Comparison of ENCODE assay signal across 20 cellular contexts in genomic region chr16:11398136-11398535, GRCh38. TPM values are rescaled to one million over a fixed set of nuclear protein-coding genes. Genes with fewer than 3 reads are reported as not detected.
DNase-seq lines count a peak whose midpoint lies in the region; ATAC-seq and TF ChIP-seq lines count a peak whose summit lies in the region.
"Had no signal": no experiment of that assay in that cellular context is flagged by ENCODE, and none has a peak within 500 bp of the region (broad histone marks: within the 10 kb centered on the region; RNA-seq: fewer than 3 reads in every experiment).

No MANE protein-coding gene starts in this region.

- WGBS in suprapubic skin = 76% methylated on average over 4 of the region's 10 CpGs

- no peaks in the 10 kb centered on the region for H3K4me1 Mint-ChIP-seq in chondrocyte (ENCODE audit: low read depth)
- H3K4me1 Mint-ChIP-seq in natural killer cell treated with Interleukin-12 subunit alpha and Interleukin-12 subunit beta and Interleukin-15 and Interleukin-18, amount 100 ng/mL, for 72 hours (ENCODE audit: low read depth in 2 of 2) = no peaks in the 10 kb centered on the region

- no peak overlapping the region for H3K27ac ChIP-seq in suprapubic skin

- no peak for TF ChIP-seq EP300 in suprapubic skin (IDR thresholded peaks at IDR 0.05)

- no peak overlapping the region for H3K4me3 Mint-ChIP-seq in chondrocyte (ENCODE audit: unreplicated experiment)
- H3K4me3 Mint-ChIP-seq in natural killer cell treated with Interleukin-12 subunit alpha and Interleukin-12 subunit beta and Interleukin-15 and Interleukin-18, amount 100 ng/mL, for 72 hours = no peak overlapping the region
- H3K4me3 Mint-ChIP-seq: CD4-positive, CD25-positive, alpha-beta regulatory T cell had no signal

- peaks cover 4% of the 10 kb centered on the region for H3K4me1 ChIP-seq in suprapubic skin
- H3K4me1 ChIP-seq in HAP-1 = no peaks in the 10 kb centered on the region

- H3K27me3 ChIP-seq in suprapubic skin (no peaks in the 10 kb centered on the region), HAP-1 (ENCODE audit: low read depth) (no peaks in the 10 kb centered on the region)

- no peaks in the 10 kb centered on the region for H3K9me3 Mint-ChIP-seq in chondrocyte (ENCODE audit: low read depth)
- H3K9me3 Mint-ChIP-seq in natural killer cell treated with Interleukin-12 subunit alpha and Interleukin-12 subunit beta and Interleukin-15 and Interleukin-18, amount 100 ng/mL, for 72 hours = no peaks in the 10 kb centered on the region
- H3K9me3 Mint-ChIP-seq: CD4-positive, CD25-positive, alpha-beta regulatory T cell had no signal

- in situ Hi-C loops in HAP-1 (cut with MboI; ENCODE audit: low sequenced_read_pairs) = loop anchor here (5.0 to 25.0 kb wide), 3 partner anchors 247 to 664 kb away; no protein-coding TSS in a partner anchor

- no peaks in the 10 kb centered on the region for H3K9me3 ChIP-seq in suprapubic skin
- H3K9me3 ChIP-seq in HAP-1 = no peaks in the 10 kb centered on the region

- TF ChIP-seq CTCF in chondrocyte (IDR thresholded peaks at IDR 0.05) (no peak), suprapubic skin (IDR thresholded peaks at IDR 0.05) (no peak)

- H3K4me3 ChIP-seq in suprapubic skin (no peak overlapping the region), HAP-1 (no peak overlapping the region)

- no peak overlapping the region for H3K27ac Mint-ChIP-seq in chondrocyte (ENCODE audit: unreplicated experiment)
- no peak overlapping the region for H3K27ac Mint-ChIP-seq in natural killer cell treated with Interleukin-12 subunit alpha and Interleukin-12 subunit beta and Interleukin-15 and Interleukin-18, amount 100 ng/mL, for 72 hours
- H3K27ac Mint-ChIP-seq: CD4-positive, CD25-positive, alpha-beta regulatory T cell had no signal

- intact Hi-C loops in Right ventricle myocardium superior (cut with DNase I) = loop anchor here (5.0 to 10.0 kb wide), 4 partner anchors 247 to 667 kb away; no protein-coding TSS in a partner anchor
- intact Hi-C loops in left cardiac atrium (cut with DNase I) = loop anchor here (2.0 to 10.0 kb wide), 4 partner anchors 314 to 477 kb away; no protein-coding TSS in a partner anchor

- H3K36me3 ChIP-seq in suprapubic skin (no peaks in the 10 kb centered on the region), HAP-1 (replicated peaks) (no peaks in the 10 kb centered on the region)

- no peaks in the 10 kb centered on the region for H3K36me3 Mint-ChIP-seq in chondrocyte (ENCODE audit: low read depth)
- no peaks in the 10 kb centered on the region for H3K36me3 Mint-ChIP-seq in natural killer cell treated with Interleukin-12 subunit alpha and Interleukin-12 subunit beta and Interleukin-15 and Interleukin-18, amount 100 ng/mL, for 72 hours
- H3K36me3 Mint-ChIP-seq: CD4-positive, CD25-positive, alpha-beta regulatory T cell had no signal

- DNase-seq in Right ventricle myocardium superior (peak; percentile 34), left cardiac atrium (no peak), chondrocyte (ENCODE audit: low spot score) (peak; percentile 82), suprapubic skin (ENCODE audit: low spot score in 2 of 2) (peak; percentile 48 to 67), HAP-1 (ENCODE audit: low spot score in 2 of 2) (no peak), NCI-H1694 treated with DMSO at 0.1 percent for 48 hours (lab: John Stamatoyannopoulos, UW) (no peak)
- DNase-seq in natural killer cell treated with Interleukin-12 subunit alpha and Interleukin-12 subunit beta and Interleukin-15 and Interleukin-18, amount 100 ng/mL, for 72 hours (ENCODE audit: low spot score) = peak; percentile 49
- DNase-seq: 8988T; ACHN; CD4-positive, CD25-positive, alpha-beta regulatory T cell; DMS53; KBM-7; MV-4-11; NCI-H1105 treated with DMSO at 0.1 percent for 48 hours; NCI-H146; NCI-H2029; NCI-H446; NCI-H524 treated with DMSO at 0.1 percent for 48 hours; NCI-H774 had no signal

- no peak for TF ChIP-seq POLR2A in suprapubic skin (IDR thresholded peaks at IDR 0.05)

- H3K27me3 Mint-ChIP-seq in chondrocyte (ENCODE audit: low read depth) = peaks cover 4% of the 10 kb centered on the region
- no peaks in the 10 kb centered on the region for H3K27me3 Mint-ChIP-seq in natural killer cell treated with Interleukin-12 subunit alpha and Interleukin-12 subunit beta and Interleukin-15 and Interleukin-18, amount 100 ng/mL, for 72 hours
- H3K27me3 Mint-ChIP-seq: CD4-positive, CD25-positive, alpha-beta regulatory T cell had no signal

- ATAC-seq in Right ventricle myocardium superior (ENCODE audit: poor library complexity) = no peak
- no peak for ATAC-seq in left cardiac atrium
- no peak for ATAC-seq in natural killer cell treated with Interleukin-12 subunit alpha and Interleukin-12 subunit beta and Interleukin-15 and Interleukin-18, amount 100 ng/mL, for 72 hours
- ATAC-seq in HG03175 (IDR thresholded peaks at IDR 0.05; ENCODE audit: unreplicated experiment) = no peak

RNA-seq across cellular contexts. Expression of gene RMI2, which starts 52.9 kb away (rescaled TPM):
- 0.48 TPM for total RNA-seq in Right ventricle myocardium superior
- 1 to 10 TPM in 1 of 2 donors, under 1 TPM in 1; 0.60 to 2.4 TPM for total RNA-seq in left cardiac atrium
- total RNA-seq in chondrocyte = 1.6 to 6.5 TPM (median 1.7 TPM) in 3 replicates
- 10 to 100 TPM; 11.6 to 15.2 TPM for total RNA-seq in natural killer cell treated with Interleukin-12 subunit alpha and Interleukin-12 subunit beta and Interleukin-15 and Interleukin-18, amount 100 ng/mL, for 72 hours
- 1 to 10 TPM; 2.7 to 7.7 (median 6.4) TPM for total RNA-seq in suprapubic skin

Comparison
In these comparisons a context has a peak if more than half of its experiments do, and no peak if none do; other contexts are left out.
1. DNase-seq: peak in Right ventricle myocardium superior (single experiment), chondrocyte (single experiment), natural killer cell treated with Interleukin-12 subunit alpha and Interleukin-12 subunit beta and Interleukin-15 and Interleukin-18, amount 100 ng/mL, for 72 hours (single experiment) and suprapubic skin (2 of 2); none in left cardiac atrium (single experiment), HAP-1 (0 of 2) and NCI-H1694 treated with DMSO at 0.1 percent for 48 hours (single experiment).